ENCODE assay signal across 1 cellular context in the genomic region with DNA sequence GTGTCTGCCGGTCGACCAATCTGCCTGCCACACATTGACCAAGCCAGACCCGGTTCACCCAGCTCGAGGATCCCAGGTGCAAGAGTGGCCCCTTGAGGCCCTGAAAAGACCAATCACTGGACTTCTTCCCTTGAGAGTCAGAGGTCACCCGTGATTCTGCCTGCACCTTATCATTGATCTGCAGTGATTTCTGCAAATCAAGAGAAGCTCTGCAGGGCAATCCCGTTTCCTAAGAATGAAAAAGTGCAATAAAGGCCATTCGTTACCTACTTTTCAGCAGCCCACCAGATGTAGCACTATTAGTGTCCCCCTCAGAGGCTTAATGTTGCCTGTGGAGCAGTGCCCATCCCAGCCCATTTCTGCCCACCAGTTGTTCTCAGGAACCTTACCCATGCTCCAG.
TF ChIP-seq lines count a peak whose summit lies in the region.
"Not testable (repeated sequence)": the region's sequence is repeated elsewhere in the genome, so short reads cannot be mapped to it uniquely, and the experiment has no call there.

No MANE protein-coding gene starts in this region.

TF ChIP-seq in K562, 482 proteins besides CTCF, POLR2A, EP300 and RAD21:
- peak in 1 of 2 experiments; percentile 74; a peak in 1 of 4 replicates for TF ChIP-seq HDAC1 (IDR thresholded peaks at IDR 0.05)
- peak in 1 of 2 experiments; percentile 92; a peak in 2 of 4 replicates for TF ChIP-seq RCOR1 (IDR thresholded peaks at IDR 0.05; ENCODE audit: borderline replicate concordance in 1 of 2, low read depth in 2 of 2, low read length in 2 of 2)
- TF ChIP-seq HDAC2 (IDR thresholded peaks at IDR 0.05) = peak; percentile 90
- not testable (repeated sequence) for TF ChIP-seq NR2C1 (IDR thresholded peaks at IDR 0.05)
- TF ChIP-seq NR2C1 (tag; IDR thresholded peaks at IDR 0.05) = peak; percentile 52; the same call in 1 of the 2 replicates
- peak; percentile 96 to 97 for TF ChIP-seq KDM1A (IDR thresholded peaks at IDR 0.05)
